1 cellular context compared by ENCODE assay signal in genomic region chr13:28568286-28568685, GRCh38.
TF ChIP-seq lines count a peak whose summit lies in the region.

No MANE protein-coding gene starts in this region.

TF ChIP-seq in SK-N-SH, 30 proteins besides CTCF, POLR2A, EP300 and RAD21 (continued from another document):
- no peak for TF ChIP-seq IRF3 (IDR thresholded peaks at IDR 0.05; ENCODE audit: low read depth, low read length)
- TF ChIP-seq SIN3A (IDR thresholded peaks at IDR 0.05; ENCODE audit: borderline replicate concordance, low read depth, low read length), result no peak
- no peak for TF ChIP-seq RCOR1 (IDR thresholded peaks at IDR 0.05; ENCODE audit: low read length)
- peak; percentile 72 for TF ChIP-seq GATA2 (CRISPR knock-in tag; IDR thresholded peaks at IDR 0.05)
- TF ChIP-seq GABPA (IDR thresholded peaks at IDR 0.05; ENCODE audit: low read depth), result no peak
- no peak for TF ChIP-seq TAF1 (IDR thresholded peaks at IDR 0.05; ENCODE audit: borderline replicate concordance, low read depth, low read length)
- no peak for TF ChIP-seq ELF1 (IDR thresholded peaks at IDR 0.05)
- peak; percentile 43; the same call in 1 of the 2 replicates for TF ChIP-seq TCF12 (IDR thresholded peaks at IDR 0.05)
- TF ChIP-seq CHD2 (IDR thresholded peaks at IDR 0.05; ENCODE audit: low read length, partially characterized antibody), result no peak
- TF ChIP-seq USF1 (IDR thresholded peaks at IDR 0.05; ENCODE audit: borderline replicate concordance, low read depth), result no peak
- TF ChIP-seq JUND (IDR thresholded peaks at IDR 0.05), result no peak
- TF ChIP-seq EZH2phosphoT487 (IDR thresholded peaks at IDR 0.05; ENCODE audit: borderline replicate concordance, low read depth), result no peak
- TF ChIP-seq FOXM1 (IDR thresholded peaks at IDR 0.05; ENCODE audit: low read depth), result no peak
